Comparison of ENCODE assay signal across 8 cellular contexts in the genomic region with DNA sequence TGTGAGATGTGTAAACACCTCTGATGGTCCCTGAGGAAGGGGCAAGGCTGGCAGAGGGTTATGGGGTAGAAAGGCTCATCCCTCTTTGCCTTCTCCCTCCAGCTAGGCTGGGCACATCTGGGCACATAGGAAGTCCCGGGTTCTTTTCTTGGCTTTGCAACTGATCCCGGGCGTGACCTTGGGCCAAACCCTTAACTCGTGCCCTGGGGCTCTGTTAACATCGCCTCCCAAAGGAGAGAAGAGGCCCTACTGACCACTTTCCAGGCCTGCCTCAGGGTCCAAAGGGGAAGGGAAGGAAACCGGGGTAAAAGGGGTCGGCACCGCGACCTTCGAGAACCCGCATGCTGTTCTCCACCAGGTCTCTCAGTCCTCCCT. TPM values are rescaled to one million over a fixed set of nuclear protein-coding genes. Genes with fewer than 3 reads are reported as not detected.
A peak's percentile ranks its signal among the peaks of the same experiment; 100 is the strongest.
DNase-seq lines count a peak whose midpoint lies in the region; ATAC-seq and TF ChIP-seq lines count a peak whose summit lies in the region.

No MANE protein-coding gene starts in this region.

- H3F3A ChIP-seq in GM23248 (ENCODE audit: insufficient read depth) = 0 out of 2 replicates have a peak, but pooled peaks cover 5% of the 10 kb centered on the region
- H3F3A ChIP-seq in smooth muscle cell (ENCODE audit: low read depth) = peaks cover 4% of the 10 kb centered on the region

- peaks cover 31% of the 10 kb centered on the region for H3K4me1 Mint-ChIP-seq in activated B cell treated with CpG ODN at 0.5 μM for 24 hours

- H4K20me1 ChIP-seq in GM23248 (ENCODE audit: insufficient read depth) (no peaks in the 10 kb centered on the region), smooth muscle cell (ENCODE audit: low read depth) (no peaks in the 10 kb centered on the region)

- H3K4me2 ChIP-seq in GM23248 (ENCODE audit: unreplicated experiment) = peak overlapping the region; percentile 93
- H3K4me2 ChIP-seq in smooth muscle cell = peak overlapping the region; percentile 88

- no peaks in the 10 kb centered on the region for H3K9me3 Mint-ChIP-seq in activated B cell treated with CpG ODN at 0.5 μM for 24 hours

- no peak for TF ChIP-seq CTCF in activated B cell treated with CpG ODN at 0.5 μM for 24 hours (IDR thresholded peaks at IDR 0.05)
- TF ChIP-seq CTCF in smooth muscle cell (IDR thresholded peaks at IDR 0.05; ENCODE audit: borderline replicate concordance, insufficient read depth, poor library complexity, severe bottlenecking) = no peak

- H3K36me3 ChIP-seq in GM23248 (ENCODE audit: low read depth) (no peaks in the 10 kb centered on the region), iPS DF 6.9 (ENCODE audit: control insufficient read depth, insufficient read depth, low read length) (no peaks in the 10 kb centered on the region), smooth muscle cell (ENCODE audit: low read depth) (no peaks in the 10 kb centered on the region)

- 0 to 4% methylated on average over 11 of the region's 11 CpGs for WGBS in GM23248 (ENCODE audit: low coverage in 1 of 2, low lambda C conversion rate in 2 of 2, missing lambda C conversion rate in 2 of 2), 2 experiments
- no CpG with 5 or more reads among the region's 11 CpGs for WGBS in iPS DF 6.9 (ENCODE audit: insufficient coverage, insufficient read length)
- 27% methylated on average over 11 of the region's 11 CpGs for WGBS in smooth muscle cell (ENCODE audit: low lambda C conversion rate)

- H3K79me2 ChIP-seq in GM23248 (ENCODE audit: insufficient read depth) (peaks cover 18% of the 10 kb centered on the region), smooth muscle cell (ENCODE audit: low read depth) (peaks cover 6% of the 10 kb centered on the region)

- no peaks in the 10 kb centered on the region for H3K9me2 ChIP-seq in GM23248 (ENCODE audit: insufficient read depth)

- H3K4me1 ChIP-seq in GM23248 (ENCODE audit: insufficient read depth) (peaks cover 25% of the 10 kb centered on the region), iPS DF 6.9 (ENCODE audit: control insufficient read depth, insufficient read depth, low read length) (peaks cover 3% of the 10 kb centered on the region; the same call in 1 of the 2 replicates), smooth muscle cell (ENCODE audit: low read depth) (peaks cover 3% of the 10 kb centered on the region)

- POLR2A ChIA-PET in activated B cell treated with CpG ODN at 0.5 μM for 24 hours (lab: Charles Lee) = interaction anchor here (0.6 to 6.9 kb wide), 13 partner anchors 23 to 1712 kb away, joined by 3 to 125 read pairs (median 5); a partner anchor contains a TSS

- ATAC-seq in activated B cell treated with CpG ODN at 0.5 μM for 24 hours (ENCODE audit: low read depth) (no peak), HG03457 (IDR thresholded peaks at IDR 0.05; ENCODE audit: unreplicated experiment) (no peak)

- in situ Hi-C loops in GM23248 (cut with MboI) = no loop called here

- CTCF ChIA-PET in activated B cell treated with CpG ODN at 0.5 μM for 24 hours (lab: Charles Lee) = interaction anchor here (1.0 to 9.9 kb wide), 4 partner anchors 13 to 46 kb away, joined by 3 to 245 read pairs (median 4); a partner anchor contains a TSS

- H3K27me3 Mint-ChIP-seq in activated B cell treated with CpG ODN at 0.5 μM for 24 hours = no peaks in the 10 kb centered on the region

- peak overlapping the region; percentile 96 for H3K4me3 ChIP-seq in GM23248
- H3K4me3 ChIP-seq in iPS DF 6.9 (ENCODE audit: low read length) = peak overlapping the region; percentile 49; the same call in 1 of the 2 replicates
- peak overlapping the region; percentile 67 for H3K4me3 ChIP-seq in smooth muscle cell

- H3K9ac ChIP-seq in GM23248 (peak overlapping the region; percentile 75), smooth muscle cell (ENCODE audit: low read depth) (peak overlapping the region; percentile 50)

- peak overlapping the region; percentile 45; the same call in 1 of the 2 replicates for H3K27ac ChIP-seq in GM23248
- no peak overlapping the region for H3K27ac ChIP-seq in iPS DF 6.9 (ENCODE audit: low read length)
- no peak overlapping the region for H3K27ac ChIP-seq in smooth muscle cell (ENCODE audit: low read depth)

- H2AFZ ChIP-seq in GM23248 (peak overlapping the region; percentile 86), smooth muscle cell (ENCODE audit: low read depth) (peak overlapping the region; percentile 86)

- H3K27ac Mint-ChIP-seq in activated B cell treated with CpG ODN at 0.5 μM for 24 hours = no peak overlapping the region

- H3K36me3 Mint-ChIP-seq in activated B cell treated with CpG ODN at 0.5 μM for 24 hours (ENCODE audit: low read depth) = peaks cover 7% of the 10 kb centered on the region

- H3K9me3 ChIP-seq in GM23248 (ENCODE audit: low read depth) (no peaks in the 10 kb centered on the region), iPS DF 6.9 (ENCODE audit: control insufficient read depth, insufficient read depth, low read length) (no peaks in the 10 kb centered on the region), smooth muscle cell (replicated peaks; ENCODE audit: low read depth) (no peaks in the 10 kb centered on the region)

- no peaks in the 10 kb centered on the region for H3K27me3 ChIP-seq in GM23248 (replicated peaks; ENCODE audit: insufficient read depth)
- no peaks in the 10 kb centered on the region for H3K27me3 ChIP-seq in iPS DF 6.9 (ENCODE audit: control insufficient read depth, insufficient read depth, low read length)
- H3K27me3 ChIP-seq in smooth muscle cell (ENCODE audit: low read depth) = no peaks in the 10 kb centered on the region

- intact Hi-C loops in activated B cell treated with CpG ODN at 0.5 μM for 24 hours (cut with micrococcal nuclease) = loop anchor here (1.0 to 5.0 kb wide), 2 partner anchors 818 to 1105 kb away; a partner anchor contains a TSS

- peak overlapping the region; percentile 63 for H3K4me3 Mint-ChIP-seq in activated B cell treated with CpG ODN at 0.5 μM for 24 hours

- no peak for DNase-seq in GM23248
- no peak for DNase-seq in activated B cell treated with CpG ODN at 0.5 μM for 24 hours
- DNase-seq in iPS DF 6.9 (ENCODE audit: low read depth, low spot score) = no peak
- DNase-seq in smooth muscle cell (lab: John Stamatoyannopoulos, UW; ENCODE audit: unreplicated experiment) = no peak
- DNase-seq in NCI-H774 (lab: John Stamatoyannopoulos, UW) = no peak
- no peak for DNase-seq in cerebellar nuclear complex (lab: John Stamatoyannopoulos, UW)
- DNase-seq in putamen (ENCODE audit: low spot score) = no peak

RNA-seq across cellular contexts. Expression of a gene that starts 0.5 kb away (rescaled TPM):
- 17.4 and 36.8 TPM in 2 replicates for total RNA-seq in GM23248 (2014; rRNA removed; shearing (Covaris generic))
- polyA plus RNA-seq in GM23248 (2016; fragmentation: Nextera tagmentation; extraction: Ambion mirVana) = 17.3 and 19.3 TPM in 2 replicates
- total RNA-seq in activated B cell treated with CpG ODN at 0.5 μM for 24 hours = 4.5 and 5.9 TPM in 2 replicates
- total RNA-seq in smooth muscle cell = 6.6 and 8.7 TPM in 2 replicates
- 18.9 and 20.0 TPM in 2 replicates for polyA plus RNA-seq in smooth muscle cell

RNA-seq across cellular contexts. Expression of a gene that starts 2.3 kb away (rescaled TPM):
- 15.8 and 15.9 TPM in 2 replicates for total RNA-seq in GM23248 (2014; rRNA removed; shearing (Covaris generic))
- 17.3 and 18.4 TPM in 2 replicates for polyA plus RNA-seq in GM23248 (2016; fragmentation: Nextera tagmentation; extraction: Ambion mirVana)
- total RNA-seq in activated B cell treated with CpG ODN at 0.5 μM for 24 hours = 23.5 and 26.9 TPM in 2 replicates
- 6.5 and 15.3 TPM in 2 replicates for total RNA-seq in smooth muscle cell
- 26.4 and 28.3 TPM in 2 replicates for polyA plus RNA-seq in smooth muscle cell

RNA-seq across cellular contexts. Expression of a gene that starts 44.6 kb away (rescaled TPM):
- 1.0 and 1.1 TPM in 2 replicates for total RNA-seq in GM23248 (2014; rRNA removed; shearing (Covaris generic))
- polyA plus RNA-seq in GM23248 (2016; fragmentation: Nextera tagmentation; extraction: Ambion mirVana) (0.79 and 1.6 TPM in 2 replicates), smooth muscle cell (12.4 and 15.9 TPM in 2 replicates)
- total RNA-seq in activated B cell treated with CpG ODN at 0.5 μM for 24 hours (2.9 and 3.2 TPM in 2 replicates), smooth muscle cell (1.8 and 3.0 TPM in 2 replicates)

RNA-seq across cellular contexts. Expression of a gene that starts 50.0 kb away (rescaled TPM):
- total RNA-seq in GM23248 (2014; rRNA removed; shearing (Covaris generic)) = 61.5 and 72.1 TPM in 2 replicates
- polyA plus RNA-seq in GM23248 (2016; fragmentation: Nextera tagmentation; extraction: Ambion mirVana) (33.2 and 35.4 TPM in 2 replicates), smooth muscle cell (18.7 and 23.7 TPM in 2 replicates)
- total RNA-seq in activated B cell treated with CpG ODN at 0.5 μM for 24 hours (18.2 and 20.3 TPM in 2 replicates), smooth muscle cell (17.1 and 20.2 TPM in 2 replicates)
